8 cellular contexts compared by ENCODE assay signal in the genomic region with DNA sequence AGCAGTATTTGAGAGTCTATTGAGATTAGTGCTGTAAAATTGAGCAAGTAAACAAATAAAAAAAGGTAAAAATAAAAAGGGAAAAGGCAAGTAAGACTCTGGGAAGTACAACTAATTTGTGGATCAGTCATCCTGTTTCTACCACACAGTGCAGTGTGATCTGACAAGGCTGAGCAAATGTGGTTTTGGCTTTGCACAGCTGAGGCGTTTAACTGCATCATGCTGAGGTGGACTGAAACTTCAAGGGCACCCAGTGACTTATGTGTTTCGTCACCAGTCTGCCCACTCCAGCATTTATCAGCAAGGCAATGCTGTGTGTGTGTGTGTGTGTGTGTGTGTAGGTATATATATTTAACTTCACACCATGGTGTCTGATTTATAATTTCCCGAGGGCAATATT.
DNase-seq lines count a peak whose midpoint lies in the region; ATAC-seq and TF ChIP-seq lines count a peak whose summit lies in the region.

No MANE protein-coding gene starts in this region.

- no peak overlapping the region for H3K27ac ChIP-seq in CD8-positive, alpha-beta memory T cell (ENCODE audit: low read depth, low read length)

- H3K4me3 ChIP-seq in CD8-positive, alpha-beta memory T cell (ENCODE audit: low read length): no peak overlapping the region
- no peak overlapping the region for H3K4me3 ChIP-seq in astrocyte of the spinal cord (ENCODE audit: low read depth, low read length)

- H3K27ac Mint-ChIP-seq in CD8-positive, alpha-beta memory T cell: peak overlapping the region in 7 of 8 donors; percentile 4 to 84 (median 48)
- peak overlapping the region; percentile 63 to 64 for H3K27ac Mint-ChIP-seq in T-cell

- peaks cover 0 to 3% (median 2%) of the 10 kb centered on the region in 3 donors for H3K36me3 Mint-ChIP-seq in CD8-positive, alpha-beta memory T cell
- H3K36me3 Mint-ChIP-seq in T-cell: no peaks in the 10 kb centered on the region

- no peaks in the 10 kb centered on the region for H3K27me3 ChIP-seq in CD8-positive, alpha-beta memory T cell (ENCODE audit: insufficient read depth, low read length, poor library complexity, severe bottlenecking)

- in situ Hi-C loops in astrocyte of the spinal cord (cut with HindIII; ENCODE audit: low sequenced_read_pairs): no loop called here

- H3K4me1 Mint-ChIP-seq in CD8-positive, alpha-beta memory T cell: peaks cover 30 to 53% (median 42%) of the 10 kb centered on the region in 3 donors
- H3K4me1 Mint-ChIP-seq in T-cell: peaks cover 47 to 51% (median 51%) of the 10 kb centered on the region in 3 donors

- POLR2A ChIA-PET in CD8-positive, alpha-beta memory T cell (lab: Charles Lee): no interaction called here
- POLR2A ChIA-PET in T-cell (lab: Charles Lee): no interaction called here

- H3K36me3 ChIP-seq in CD8-positive, alpha-beta memory T cell (ENCODE audit: insufficient read depth, low read length): no peaks in the 10 kb centered on the region

- DNase-seq in CD8-positive, alpha-beta memory T cell: peak; percentile 16 to 68 (median 60)
- DNase-seq in H4 (ENCODE audit: low spot score): peak; percentile 28
- DNase-seq in T-cell: peak in 32 of 34 experiments; percentile 8 to 64 (median 36)
- peak; percentile 47 for DNase-seq in astrocyte of the spinal cord (ENCODE audit: low read depth, low spot score)
- peak; percentile 80 for DNase-seq in stimulated activated naive CD4-positive, alpha-beta T cell treated with Interleukin-2 at 50 U/mL for 16 hours (lab: John Stamatoyannopoulos, UW)
- DNase-seq in cerebellar nuclear complex (lab: John Stamatoyannopoulos, UW): no peak
- DNase-seq in cardiac septum (ENCODE audit: low spot score): no peak
- no peak for DNase-seq in NCI-H524 treated with DMSO at 0.1 percent for 48 hours (lab: John Stamatoyannopoulos, UW)

- ATAC-seq in T-cell (replicated peaks in 1 of 4): peak; percentile 52 to 97 (median 66)

- peaks cover 34% of the 10 kb centered on the region for H3K4me1 ChIP-seq in CD8-positive, alpha-beta memory T cell (ENCODE audit: insufficient read depth, low read length)

- intact Hi-C loops in cardiac septum (cut with DNase I): loop anchor here (5.0 kb wide), 1 partner anchor 431 kb away; no protein-coding TSS in a partner anchor

- CTCF ChIA-PET in CD8-positive, alpha-beta memory T cell (lab: Charles Lee): interaction anchor here (1.0 kb wide), 1 partner anchor 27 kb away, joined by 3 read pairs; no protein-coding TSS in a partner anchor
- CTCF ChIA-PET in T-cell (lab: Charles Lee): interaction anchor here in 1 of 2 donors (1.2 kb wide), 1 partner anchor 201 kb away, joined by 3 read pairs; no protein-coding TSS in a partner anchor

- H3K4me3 Mint-ChIP-seq in CD8-positive, alpha-beta memory T cell: peak overlapping the region in 5 of 7 donors; percentile 7 to 50 (median 25)
- H3K4me3 Mint-ChIP-seq in T-cell: no peak overlapping the region

- H3K9me3 Mint-ChIP-seq in CD8-positive, alpha-beta memory T cell: peaks cover 0 to 2% (median 0%) of the 10 kb centered on the region in 5 donors
- H3K9me3 Mint-ChIP-seq in T-cell: no peaks in the 10 kb centered on the region

- no peak for TF ChIP-seq CTCF in astrocyte of the spinal cord (IDR thresholded peaks at IDR 0.05; ENCODE audit: low read depth, low read length)

- no peaks in the 10 kb centered on the region for H3K27me3 Mint-ChIP-seq in CD8-positive, alpha-beta memory T cell
- no peaks in the 10 kb centered on the region for H3K27me3 Mint-ChIP-seq in T-cell

- H3K9me3 ChIP-seq in CD8-positive, alpha-beta memory T cell (ENCODE audit: low read length): no peaks in the 10 kb centered on the region

Comparison
In these comparisons a context has a peak if more than half of its experiments do, and no peak if none do; other contexts are left out.
1. DNase-seq: peak in CD8-positive, alpha-beta memory T cell (5 of 5), H4 (single experiment), T-cell (32 of 34), astrocyte of the spinal cord (single experiment) and stimulated activated naive CD4-positive, alpha-beta T cell treated with Interleukin-2 at 50 U/mL for 16 hours (single experiment); none in cerebellar nuclear complex (0 of 2), cardiac septum (single experiment) and NCI-H524 treated with DMSO at 0.1 percent for 48 hours (single experiment).
2. H3K4me3 Mint-ChIP-seq: peak in CD8-positive, alpha-beta memory T cell (5 of 7); none in T-cell (0 of 3).